Comparison of ENCODE assay signal across 7 cellular contexts in genomic region chr3:85632921-85633320, GRCh38.
"Had no signal": no experiment of that assay in that cellular context is flagged by ENCODE, and none has a peak within 500 bp of the region (broad histone marks: within the 10 kb centered on the region; RNA-seq: fewer than 3 reads in every experiment).

No MANE protein-coding gene starts in this region.

- H3K4me3 ChIP-seq: GM12878 had no signal

- FAIRE-seq: GM12878, GM12891, GM12892, GM18507, GM19239 had no signal

- DNase-seq: GDM1, GF-D8 had no signal

- ATAC-seq: GM12878 had no signal
